16 cellular contexts compared by ENCODE assay signal in genomic region chr12:129540249-129540648, GRCh38.
"Had no signal": no experiment of that assay in that cellular context is flagged by ENCODE, and none has a peak within 500 bp of the region (broad histone marks: within the 10 kb centered on the region; RNA-seq: fewer than 3 reads in every experiment).

No MANE protein-coding gene starts in this region.

- H3K4me3 Mint-ChIP-seq: activated naive CD4-positive, alpha-beta T cell treated with anti-CD3 and anti-CD28 coated beads, Interleukin-2, amount 50 U/mL, for 24 hours; activated T-cell treated with anti-CD3 and anti-CD28 coated beads, Interleukin-2, amount 50 U/mL, for 72 hours; mesothelial cell of epicardium; nephron; stimulated activated naive CD8-positive, alpha-beta T cell treated with anti-CD3 and anti-CD28 coated beads, Interleukin-15, amount 100 ng/mL, for 72 hours had no signal

- H3K9me3 Mint-ChIP-seq: nephron had no signal

- H3K36me3 Mint-ChIP-seq: activated naive CD4-positive, alpha-beta T cell treated with anti-CD3 and anti-CD28 coated beads, Interleukin-2, amount 50 U/mL, for 24 hours; mesothelial cell of epicardium had no signal

- ATAC-seq: activated CD4-positive, CD25-positive, alpha-beta regulatory T cell treated with anti-CD3 and anti-CD28 coated beads, Interleukin-2, amount 50 U/mL, for 24 hours; activated T-cell treated with anti-CD3 and anti-CD28 coated beads, Interleukin-2, amount 50 U/mL, for 72 hours; gastroesophageal sphincter; heart left ventricle; right lobe of liver; stimulated activated naive CD8-positive, alpha-beta T cell treated with anti-CD3 and anti-CD28 coated beads, Interleukin-15, amount 100 ng/mL, for 72 hours had no signal

- H3K27ac Mint-ChIP-seq: activated naive CD4-positive, alpha-beta T cell treated with anti-CD3 and anti-CD28 coated beads, Interleukin-2, amount 50 U/mL, for 24 hours; activated T-cell treated with anti-CD3 and anti-CD28 coated beads, Interleukin-2, amount 50 U/mL, for 72 hours; mesothelial cell of epicardium; nephron; stimulated activated naive CD8-positive, alpha-beta T cell treated with anti-CD3 and anti-CD28 coated beads, Interleukin-15, amount 100 ng/mL, for 72 hours had no signal

- H3K27me3 Mint-ChIP-seq: activated naive CD4-positive, alpha-beta T cell treated with anti-CD3 and anti-CD28 coated beads, Interleukin-2, amount 50 U/mL, for 24 hours; stimulated activated naive CD8-positive, alpha-beta T cell treated with anti-CD3 and anti-CD28 coated beads, Interleukin-15, amount 100 ng/mL, for 72 hours had no signal

- DNase-seq: activated gamma-delta T cell; activated T-cell treated with anti-CD3 and anti-CD28 coated beads, Interleukin-2, amount 50 U/mL, for 72 hours; cerebellar nuclear complex; effector CD4-positive, alpha-beta T cell; heart left ventricle; kidney; left lung; right lobe of liver; stimulated activated CD4-positive, alpha-beta T cell treated with anti-CD3 and anti-CD28 coated beads, Interleukin-4, amount 100 ng/mL, for 1 hour; stimulated activated naive CD8-positive, alpha-beta T cell treated with anti-CD3 and anti-CD28 coated beads, Interleukin-15, amount 100 ng/mL, for 72 hours; trophoblast cell had no signal

- H3K4me1 Mint-ChIP-seq: activated naive CD4-positive, alpha-beta T cell treated with anti-CD3 and anti-CD28 coated beads, Interleukin-2, amount 50 U/mL, for 24 hours; mesothelial cell of epicardium; nephron; stimulated activated naive CD8-positive, alpha-beta T cell treated with anti-CD3 and anti-CD28 coated beads, Interleukin-15, amount 100 ng/mL, for 72 hours had no signal
